8 cellular contexts compared by ENCODE assay signal in genomic region chrX:70453024-70453618, GRCh38. TPM values are rescaled to one million over a fixed set of nuclear protein-coding genes. Genes with fewer than 3 reads are reported as not detected.
DNase-seq lines count a peak whose midpoint lies in the region; ATAC-seq and TF ChIP-seq lines count a peak whose summit lies in the region.

No MANE protein-coding gene starts in this region.

- H3K4me1 Mint-ChIP-seq in activated T-cell treated with anti-CD3 and anti-CD28 coated beads, Interleukin-2, amount 50 U/mL, for 72 hours (ENCODE audit: low read depth), result peaks cover 48% of the 10 kb centered on the region
- peaks cover 45% of the 10 kb centered on the region for H3K4me1 Mint-ChIP-seq in activated CD4-positive, alpha-beta memory T cell treated with anti-CD3 and anti-CD28 coated beads, Interleukin-2, amount 10 ng/mL, durations not matched to agents 7 days and 5 days

- H3K4me3 ChIP-seq in iPS-18c (ENCODE audit: insufficient read depth, low read depth, low read length), result peak overlapping the region; percentile 41; the same call in 1 of the 2 replicates
- peak overlapping the region in 3 of 4 donors; percentile 37 to 64 (median 45) for H3K4me3 ChIP-seq in tibial nerve

- no peaks in the 10 kb centered on the region for H3K9me3 Mint-ChIP-seq in activated T-cell treated with anti-CD3 and anti-CD28 coated beads, Interleukin-2, amount 50 U/mL, for 72 hours
- no peaks in the 10 kb centered on the region for H3K9me3 Mint-ChIP-seq in activated CD4-positive, alpha-beta memory T cell treated with anti-CD3 and anti-CD28 coated beads, Interleukin-2, amount 10 ng/mL, durations not matched to agents 7 days and 5 days

- DNase-seq in activated T-cell treated with anti-CD3 and anti-CD28 coated beads, Interleukin-2, amount 50 U/mL, for 72 hours, result no peak
- DNase-seq in activated T-cell treated with anti-CD3 and anti-CD28 coated beads for 4 hours, result no peak
- DNase-seq in activated CD4-positive, alpha-beta memory T cell treated with anti-CD3 and anti-CD28 coated beads, Interleukin-2, amount 10 ng/mL, durations not matched to agents 7 days and 5 days, result no peak
- no peak for DNase-seq in tibial nerve (ENCODE audit: low spot score in 2 of 2)
- no peak for DNase-seq in UCSD-AML1 (lab: John Stamatoyannopoulos, UW; ENCODE audit: unreplicated experiment)
- DNase-seq in NCI-H2196 treated with DMSO at 0.1 percent for 48 hours (lab: John Stamatoyannopoulos, UW; ENCODE audit: unreplicated experiment), result no peak

- POLR2A ChIA-PET in activated CD4-positive, alpha-beta memory T cell treated with anti-CD3 and anti-CD28 coated beads, Interleukin-2, amount 10 ng/mL, durations not matched to agents 7 days and 5 days (lab: Charles Lee), result interaction anchor here (1.3 to 2.5 kb wide), 2 partner anchors 18 to 52 kb away, joined by 4 to 13 read pairs; no protein-coding TSS in a partner anchor

- H3K27ac Mint-ChIP-seq in activated T-cell treated with anti-CD3 and anti-CD28 coated beads, Interleukin-2, amount 50 U/mL, for 72 hours, result peak overlapping the region; percentile 29
- H3K27ac Mint-ChIP-seq in activated CD4-positive, alpha-beta memory T cell treated with anti-CD3 and anti-CD28 coated beads, Interleukin-2, amount 10 ng/mL, durations not matched to agents 7 days and 5 days, result peak overlapping the region; percentile 80

- H3K27me3 ChIP-seq in tibial nerve, result peaks cover 0 to 15% of the 10 kb centered on the region in 2 donors

- H3K9me3 ChIP-seq in iPS-18c (ENCODE audit: control insufficient read depth, insufficient read depth, low read length) (peaks cover 12% of the 10 kb centered on the region), tibial nerve (no peaks in the 10 kb centered on the region)

- ATAC-seq in activated T-cell treated with anti-CD3 and anti-CD28 coated beads, Interleukin-2, amount 50 U/mL, for 72 hours (replicated peaks in 1 of 2), result no peak
- no peak for ATAC-seq in HG03354 (IDR thresholded peaks at IDR 0.05; ENCODE audit: poor library complexity, severe bottlenecking, unreplicated experiment)

- H3K36me3 Mint-ChIP-seq in activated T-cell treated with anti-CD3 and anti-CD28 coated beads, Interleukin-2, amount 50 U/mL, for 72 hours (ENCODE audit: insufficient read depth in 2 of 2), result peaks cover 8 to 11% of the 10 kb centered on the region in 2 donors
- H3K36me3 Mint-ChIP-seq in activated CD4-positive, alpha-beta memory T cell treated with anti-CD3 and anti-CD28 coated beads, Interleukin-2, amount 10 ng/mL, durations not matched to agents 7 days and 5 days (ENCODE audit: low read depth), result peaks cover 14% of the 10 kb centered on the region

- H3K36me3 ChIP-seq in tibial nerve, result no peaks in the 10 kb centered on the region

- no peak for TF ChIP-seq CTCF in tibial nerve (IDR thresholded peaks at IDR 0.05)

- TF ChIP-seq POLR2A in tibial nerve (IDR thresholded peaks at IDR 0.05), result no peak

- peaks cover 0 to 27% (median 0%) of the 10 kb centered on the region in 4 donors for H3K4me1 ChIP-seq in tibial nerve

- TF ChIP-seq EP300 in tibial nerve (IDR thresholded peaks at IDR 0.05), result no peak

- peak overlapping the region; percentile 86 to 93 for H3K4me3 Mint-ChIP-seq in activated T-cell treated with anti-CD3 and anti-CD28 coated beads, Interleukin-2, amount 50 U/mL, for 72 hours
- peak overlapping the region; percentile 90 for H3K4me3 Mint-ChIP-seq in activated CD4-positive, alpha-beta memory T cell treated with anti-CD3 and anti-CD28 coated beads, Interleukin-2, amount 10 ng/mL, durations not matched to agents 7 days and 5 days

- CTCF ChIA-PET in activated CD4-positive, alpha-beta memory T cell treated with anti-CD3 and anti-CD28 coated beads, Interleukin-2, amount 10 ng/mL, durations not matched to agents 7 days and 5 days (lab: Charles Lee), result interaction anchor here (0.6 to 2.8 kb wide), 8 partner anchors 9 to 1824 kb away, joined by 3 to 25 read pairs (median 6); partner anchors contain the start of gene RPS4X

- WGBS in tibial nerve, 2 donors, result 65 to 68% methylated on average over 4 to 5 of the region's 5 CpGs

- peaks cover 21% of the 10 kb centered on the region for H3K27me3 Mint-ChIP-seq in activated T-cell treated with anti-CD3 and anti-CD28 coated beads, Interleukin-2, amount 50 U/mL, for 72 hours (ENCODE audit: low read depth)
- H3K27me3 Mint-ChIP-seq in activated CD4-positive, alpha-beta memory T cell treated with anti-CD3 and anti-CD28 coated beads, Interleukin-2, amount 10 ng/mL, durations not matched to agents 7 days and 5 days, result no peaks in the 10 kb centered on the region

- no peak overlapping the region for H3K27ac ChIP-seq in tibial nerve

RNA-seq across cellular contexts. Expression of gene DLG3, which starts 8.5 kb away (rescaled TPM):
- 10 to 100 TPM; 43.8 to 48.9 TPM for total RNA-seq in activated T-cell treated with anti-CD3 and anti-CD28 coated beads, Interleukin-2, amount 50 U/mL, for 72 hours
- 10 to 100 TPM; 33.3 to 39.9 TPM for total RNA-seq in activated CD4-positive, alpha-beta memory T cell treated with anti-CD3 and anti-CD28 coated beads, Interleukin-2, amount 10 ng/mL, durations not matched to agents 7 days and 5 days
- total RNA-seq in tibial nerve, result 10 to 100 TPM in 2 of 4 donors, 1 to 10 TPM in 2; 5.0 to 14.5 (median 10.4) TPM

RNA-seq across cellular contexts. Expression of gene GDPD2, which starts 30.0 kb away (rescaled TPM):
- total RNA-seq in activated T-cell treated with anti-CD3 and anti-CD28 coated beads, Interleukin-2, amount 50 U/mL, for 72 hours, result under 1 TPM in 1 of 2 donors, not detected in 1; 0.12 TPM
- total RNA-seq in activated CD4-positive, alpha-beta memory T cell treated with anti-CD3 and anti-CD28 coated beads, Interleukin-2, amount 10 ng/mL, durations not matched to agents 7 days and 5 days, result under 1 TPM; 0.23 TPM
- total RNA-seq in tibial nerve, result under 1 TPM in 2 of 4 donors, not detected in 2; 0.21 to 0.30 TPM
